Comparison of ENCODE assay signal across 1 cellular context in the genomic region with DNA sequence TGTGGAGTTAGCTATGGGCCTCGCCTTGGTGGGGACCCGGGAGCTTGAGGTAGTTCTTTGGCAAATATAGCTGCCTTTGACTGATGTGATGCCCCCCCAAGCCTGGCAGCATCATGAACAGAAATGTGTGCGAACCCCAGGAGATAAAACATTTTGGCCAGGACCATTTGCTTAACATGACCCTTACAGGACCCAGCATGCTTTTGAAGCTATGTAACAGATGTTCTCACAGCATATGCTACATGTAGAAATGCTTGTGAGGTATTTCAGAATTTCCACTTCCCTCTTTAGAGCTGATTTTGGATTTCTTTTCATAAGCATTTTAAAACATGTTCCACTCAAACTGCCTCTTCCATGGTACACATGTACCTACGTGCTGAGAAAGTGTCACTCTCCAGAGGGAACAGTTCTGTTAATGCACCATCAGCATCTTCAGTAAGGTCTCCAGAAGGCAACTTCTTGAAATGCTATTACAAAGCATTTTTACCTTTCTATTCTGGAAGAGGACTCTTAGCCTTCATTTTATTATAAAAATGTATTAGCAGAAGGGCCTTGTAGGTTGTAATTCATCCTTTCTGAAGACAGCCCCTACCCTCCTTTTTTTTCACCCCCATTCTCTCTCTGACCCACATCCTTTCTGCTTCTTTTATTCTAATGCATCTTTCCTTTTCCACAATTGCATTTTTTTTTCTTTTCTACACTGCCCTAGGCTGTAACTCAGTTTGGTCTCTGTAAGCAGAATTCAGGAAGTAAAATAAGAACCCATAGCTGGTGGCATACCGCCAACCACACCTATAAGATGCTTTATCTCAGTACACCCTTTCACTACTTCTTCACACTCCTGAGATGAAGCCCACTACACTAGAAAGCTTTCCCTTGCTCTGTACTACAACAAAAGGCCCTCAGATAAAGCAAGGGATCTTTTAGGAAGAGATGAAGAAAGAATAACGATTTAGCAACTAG.
A peak's percentile ranks its signal among the peaks of the same experiment; 100 is the strongest.
TF ChIP-seq lines count a peak whose summit lies in the region.

No MANE protein-coding gene starts in this region.

TF ChIP-seq in K562, 482 proteins besides CTCF, POLR2A, EP300 and RAD21:
- TF ChIP-seq NKRF (IDR thresholded peaks at IDR 0.05; ENCODE audit: borderline replicate concordance) (no peak), NFIC (IDR thresholded peaks at IDR 0.05) (0 out of 2 replicates have a peak, but pooled peaks have one; percentile 19), ZNF316 (IDR thresholded peaks at IDR 0.05) (peak; percentile 56)
